2 cellular contexts compared by ENCODE assay signal in genomic region chr4:139301821-139302611, GRCh38.
TF ChIP-seq lines count a peak whose summit lies in the region.

NDUFC1 (minus strand) TSS chr4:139302477; CDS start chr4:139295798, 6,679 bp downstream.

TF ChIP-seq in HEK293, 187 proteins besides CTCF, POLR2A, EP300 and RAD21 (continued from another document and continues in another):
- no peak for TF ChIP-seq ZBTB49 (tag by site-specific recombination; IDR thresholded peaks at IDR 0.05; ENCODE audit: low read depth)
- TF ChIP-seq ZNF324 (tag by site-specific recombination; IDR thresholded peaks at IDR 0.05): no peak
- peak; percentile 49 for TF ChIP-seq ZBTB20 (tag by site-specific recombination; IDR thresholded peaks at IDR 0.05)
- TF ChIP-seq KLF1 (tag by site-specific recombination; IDR thresholded peaks at IDR 0.05): peak; percentile 32; the same call in 1 of the 2 replicates
- TF ChIP-seq ZNF677 (tag by site-specific recombination; IDR thresholded peaks at IDR 0.05): no peak
- 0 out of 2 replicates have a peak, but pooled peaks have one; percentile 35 for TF ChIP-seq ZNF704 (tag by site-specific recombination; IDR thresholded peaks at IDR 0.05)
- TF ChIP-seq ZNF362 (tag by site-specific recombination; IDR thresholded peaks at IDR 0.05): no peak
- no peak for TF ChIP-seq PRDM4 (tag by site-specific recombination; IDR thresholded peaks at IDR 0.05)
- TF ChIP-seq MZF1 (tag by site-specific recombination; IDR thresholded peaks at IDR 0.05; ENCODE audit: borderline replicate concordance): no peak
- no peak for TF ChIP-seq BCL11A (tag by site-specific recombination; IDR thresholded peaks at IDR 0.05; ENCODE audit: low read depth)
- no peak for TF ChIP-seq PBX3 (CRISPR knock-in tag; IDR thresholded peaks at IDR 0.05)
- TF ChIP-seq HOXD13 (CRISPR knock-in tag; IDR thresholded peaks at IDR 0.05; ENCODE audit: borderline replicate concordance): no peak
- TF ChIP-seq IKZF3 (tag by site-specific recombination; IDR thresholded peaks at IDR 0.05): peak; percentile 70
- TF ChIP-seq ZFP69B (tag by site-specific recombination; IDR thresholded peaks at IDR 0.05): peak; percentile 91
- no peak for TF ChIP-seq ZNF514 (tag by site-specific recombination; IDR thresholded peaks at IDR 0.05)
- 0 out of 2 replicates have a peak, but pooled peaks have one; percentile 16 for TF ChIP-seq KLF7 (tag by site-specific recombination; IDR thresholded peaks at IDR 0.05; ENCODE audit: borderline replicate concordance)
- TF ChIP-seq ZNF692 (tag by site-specific recombination; IDR thresholded peaks at IDR 0.05): peak; percentile 90
- no peak for TF ChIP-seq ZBTB7A (tag by site-specific recombination; IDR thresholded peaks at IDR 0.05; ENCODE audit: low read depth)
- no peak for TF ChIP-seq ZNF555 (tag by site-specific recombination; conservative IDR thresholded peaks at IDR 0.05)

TF ChIP-seq in GM12878, 131 proteins besides CTCF, POLR2A, EP300 and RAD21 (continued from another document and continues in another):
- TF ChIP-seq IRF5 (IDR thresholded peaks at IDR 0.05; ENCODE audit: borderline replicate concordance) (no peak), RELB (IDR thresholded peaks at IDR 0.05; ENCODE audit: low read depth) (peak; percentile 30; the same call in 1 of the 2 replicates), USF1 (IDR thresholded peaks at IDR 0.05; ENCODE audit: borderline replicate concordance, extremely low read length, insufficient read depth, low read depth, low read length) (no peak), NFYA (IDR thresholded peaks at IDR 0.05; ENCODE audit: borderline replicate concordance, low read depth, low read length) (no peak), ELK1 (IDR thresholded peaks at IDR 0.05; ENCODE audit: low read depth, low read length) (no peak), CREB1 (IDR thresholded peaks at IDR 0.05; ENCODE audit: low read depth) (0 out of 2 replicates have a peak, but pooled peaks have one; percentile 7), RB1 (IDR thresholded peaks at IDR 0.05; ENCODE audit: borderline replicate concordance) (peak; percentile 69; the same call in 1 of the 2 replicates), CBX5 (IDR thresholded peaks at IDR 0.05; ENCODE audit: low read depth) (no peak), SIN3A (IDR thresholded peaks at IDR 0.05; ENCODE audit: low read depth, low read length) (peak; percentile 87; the same call in 1 of the 2 replicates), SMAD1 (IDR thresholded peaks at IDR 0.05; ENCODE audit: low read depth, partially characterized antibody) (no peak), ZNF622 (IDR thresholded peaks at IDR 0.05) (no peak), SUZ12 (IDR thresholded peaks at IDR 0.05; ENCODE audit: unreplicated experiment) (no peak), ZNF24 (IDR thresholded peaks at IDR 0.05) (no peak), RBBP5 (conservative IDR thresholded peaks at IDR 0.05) (0 out of 2 replicates have a peak, but pooled peaks have one; percentile 31), STAT3 (IDR thresholded peaks at IDR 0.05; ENCODE audit: low read depth, low read length) (no peak), BACH1 (IDR thresholded peaks at IDR 0.05; ENCODE audit: borderline replicate concordance) (no peak), BCL11A (IDR thresholded peaks at IDR 0.05; ENCODE audit: low read depth, low read length) (no peak), ZSCAN29 (IDR thresholded peaks at IDR 0.05) (no peak), PML (IDR thresholded peaks at IDR 0.05; ENCODE audit: low read length) (no peak), SIX5 (IDR thresholded peaks at IDR 0.05; ENCODE audit: low read depth, low read length, severe bottlenecking) (no peak), JUND (IDR thresholded peaks at IDR 0.05; ENCODE audit: low read depth, low read length) (no peak), PKNOX1 (IDR thresholded peaks at IDR 0.05) (peak; percentile 86), MLLT1 (IDR thresholded peaks at IDR 0.05) (peak; percentile 11; the same call in 1 of the 2 replicates), MXI1 (IDR thresholded peaks at IDR 0.05; ENCODE audit: low read depth, low read length) (no peak; the same call in 1 of the 2 replicates), RUNX3 (IDR thresholded peaks at IDR 0.05; ENCODE audit: low read length) (peak; percentile 26; the same call in 1 of the 2 replicates), RCOR1 (conservative IDR thresholded peaks at IDR 0.05; ENCODE audit: low read depth, low read length) (no peak), TBL1XR1 (IDR thresholded peaks at IDR 0.05; ENCODE audit: low read depth, low read length) (no peak), CBFB (IDR thresholded peaks at IDR 0.05; ENCODE audit: low read depth) (no peak), ZNF687 (IDR thresholded peaks at IDR 0.05) (no peak), TAF1 (IDR thresholded peaks at IDR 0.05; ENCODE audit: borderline replicate concordance, low read depth, low read length) (no peak), FOS (IDR thresholded peaks at IDR 0.05; ENCODE audit: borderline replicate concordance, extremely low read depth, insufficient read length) (no peak), EZH2 (IDR thresholded peaks at IDR 0.05; ENCODE audit: borderline replicate concordance, control insufficient read depth, low read depth, low read length) (no peak), ATF2 (IDR thresholded peaks at IDR 0.05; ENCODE audit: low read length) (no peak), CEBPZ (IDR thresholded peaks at IDR 0.05; ENCODE audit: low read depth, low read length) (no peak), ATF3 (IDR thresholded peaks at IDR 0.05; ENCODE audit: borderline replicate concordance, extremely low read depth, low read depth, low read length) (no peak), HCFC1 (IDR thresholded peaks at IDR 0.05; ENCODE audit: low read length) (no peak)
